Comparison of ENCODE assay signal across 24 cellular contexts in the genomic region with DNA sequence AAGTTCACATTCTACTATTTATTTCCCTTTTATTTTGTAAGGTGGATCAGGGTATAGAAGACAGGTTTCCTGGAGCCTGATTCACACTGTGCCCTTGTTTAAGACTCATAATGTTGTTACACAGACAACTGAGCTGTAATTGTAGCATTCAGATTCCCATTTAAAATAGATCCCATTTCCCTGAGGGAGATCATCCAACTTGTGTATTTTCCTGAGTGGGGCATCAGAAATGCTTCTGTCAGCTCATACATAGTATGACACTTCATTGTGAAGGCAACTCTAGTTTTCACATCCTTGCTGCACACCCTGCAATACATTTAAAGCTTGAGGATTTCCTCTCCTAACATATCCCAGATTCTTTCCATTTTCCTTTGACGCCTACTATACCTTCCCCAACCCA.
A peak's percentile ranks its signal among the peaks of the same experiment; 100 is the strongest.
DNase-seq lines count a peak whose midpoint lies in the region; ATAC-seq, FAIRE-seq and TF ChIP-seq lines count a peak whose summit lies in the region.
"Had no signal": no experiment of that assay in that cellular context is flagged by ENCODE, and none has a peak within 500 bp of the region (broad histone marks: within the 10 kb centered on the region; RNA-seq: fewer than 3 reads in every experiment).

No MANE protein-coding gene starts in this region.

- CTCF ChIA-PET in HEK293T (lab: Yijun Ruan, JAX) = no interaction called here

- H3K27me3 Mint-ChIP-seq in neural progenitor cell (ENCODE audit: insufficient read depth, low read depth) = peaks cover 4% of the 10 kb centered on the region
- no peaks in the 10 kb centered on the region for H3K27me3 Mint-ChIP-seq in GM23338 (ENCODE audit: insufficient read depth, low read depth, poor library complexity)
- H3K27me3 Mint-ChIP-seq: CD4-positive, alpha-beta memory T cell; CD4-positive, CD25-positive, alpha-beta regulatory T cell; CD8-positive, alpha-beta memory T cell had no signal

- H3K9me3 Mint-ChIP-seq in neural progenitor cell = peaks cover 27% of the 10 kb centered on the region
- H3K9me3 Mint-ChIP-seq in GM23338 = peaks cover 15% of the 10 kb centered on the region; the same call in 2 of the 3 replicates

- H3K27ac ChIP-seq in SJCRH30 = peak overlapping the region; percentile 9; the same call in 1 of the 2 replicates
- H3K27ac ChIP-seq in neural progenitor cell = no peak overlapping the region
- no peak overlapping the region for H3K27ac ChIP-seq in GM23338 (ENCODE audit: low read depth)
- H3K27ac ChIP-seq: BLaER1 had no signal

- TF ChIP-seq CTCF in D721Med (IDR thresholded peaks at IDR 0.05; ENCODE audit: insufficient read depth, missing control alignments) (no peak), neural progenitor cell (IDR thresholded peaks at IDR 0.05) (no peak), GM23338 (conservative IDR thresholded peaks at IDR 0.05; ENCODE audit: low read depth in 2 of 2) (no peak)

- H3K36me3 ChIP-seq in SJCRH30 = no peaks in the 10 kb centered on the region
- no peaks in the 10 kb centered on the region for H3K36me3 ChIP-seq in neural progenitor cell
- H3K36me3 ChIP-seq in GM23338 (ENCODE audit: insufficient read depth) = no peaks in the 10 kb centered on the region
- H3K36me3 ChIP-seq: BE2C, BLaER1 had no signal

- H3K9me2 ChIP-seq in GM23338 (ENCODE audit: insufficient read depth) = peaks cover 10% of the 10 kb centered on the region

- no peaks in the 10 kb centered on the region for H3K27me3 ChIP-seq in SJCRH30
- H3K27me3 ChIP-seq in neural progenitor cell = peaks cover 46% of the 10 kb centered on the region
- H3K27me3 ChIP-seq in GM23338 (ENCODE audit: insufficient read depth) = no peaks in the 10 kb centered on the region
- H3K27me3 ChIP-seq: BE2C, BLaER1 had no signal

- H3K36me3 Mint-ChIP-seq in neural progenitor cell = peaks cover 12% of the 10 kb centered on the region
- H3K36me3 Mint-ChIP-seq in GM23338 (ENCODE audit: low read depth) = peaks cover 4% of the 10 kb centered on the region; the same call in 2 of the 3 replicates
- H3K36me3 Mint-ChIP-seq: CD14-positive monocyte; CD4-positive, alpha-beta memory T cell; CD4-positive, CD25-positive, alpha-beta regulatory T cell; CD8-positive, alpha-beta memory T cell had no signal

- peak; percentile 46 for FAIRE-seq in D721Med (lab: Jason Lieb, UNC)
- FAIRE-seq: A204.1, GM12891, GM19239 had no signal

- H3K4me1 ChIP-seq in SJCRH30 (peaks cover 30% of the 10 kb centered on the region), neural progenitor cell (peaks cover 14% of the 10 kb centered on the region), GM23338 (ENCODE audit: insufficient read depth) (no peaks in the 10 kb centered on the region)
- H3K4me1 ChIP-seq: BE2C, BLaER1 had no signal

- H4K20me1 ChIP-seq in neural progenitor cell (ENCODE audit: low read depth) (peaks cover 15% of the 10 kb centered on the region), GM23338 (replicated peaks; ENCODE audit: insufficient read depth) (no peaks in the 10 kb centered on the region)
- H4K20me1 ChIP-seq: BLaER1 had no signal

- H3K4me1 Mint-ChIP-seq in neural progenitor cell (peaks cover 34% of the 10 kb centered on the region), GM23338 (no peaks in the 10 kb centered on the region)
- H3K4me1 Mint-ChIP-seq: CD14-positive monocyte; CD4-positive, alpha-beta memory T cell; CD4-positive, CD25-positive, alpha-beta regulatory T cell; CD8-positive, alpha-beta memory T cell had no signal

- no peak overlapping the region for H2AFZ ChIP-seq in neural progenitor cell (replicated peaks)
- no peak overlapping the region for H2AFZ ChIP-seq in GM23338

- H3K4me3 ChIP-seq in SJCRH30 (no peak overlapping the region), neural progenitor cell (no peak overlapping the region), GM23338 (no peak overlapping the region)
- H3K4me3 ChIP-seq: BLaER1 had no signal

- no peaks in the 10 kb centered on the region; the same call in 1 of the 2 replicates for H3K9me3 ChIP-seq in SJCRH30 (replicated peaks)
- H3K9me3 ChIP-seq in neural progenitor cell (ENCODE audit: low read depth) = no peaks in the 10 kb centered on the region
- H3K9me3 ChIP-seq: BE2C, BLaER1 had no signal

- H3K4me3 Mint-ChIP-seq in neural progenitor cell = no peak overlapping the region
- no peak overlapping the region for H3K4me3 Mint-ChIP-seq in GM23338
- H3K4me3 Mint-ChIP-seq: CD14-positive monocyte; CD4-positive, alpha-beta memory T cell; CD4-positive, CD25-positive, alpha-beta regulatory T cell; CD8-positive, alpha-beta memory T cell had no signal

- POLR2A ChIA-PET in HEK293T (lab: Yijun Ruan, JAX) = no interaction called here

- H3K9ac ChIP-seq in neural progenitor cell = no peak overlapping the region
- H3K9ac ChIP-seq: BLaER1 had no signal

- no peak for ATAC-seq in GM23338

- H3K79me2 ChIP-seq in neural progenitor cell (ENCODE audit: low read depth) (no peaks in the 10 kb centered on the region), GM23338 (replicated peaks; ENCODE audit: insufficient read depth) (no peaks in the 10 kb centered on the region)

- H3K4me2 ChIP-seq in neural progenitor cell = no peak overlapping the region
- no peak overlapping the region for H3K4me2 ChIP-seq in GM23338
- H3K4me2 ChIP-seq: BLaER1 had no signal

- H3F3A ChIP-seq in neural progenitor cell (ENCODE audit: low read depth) = peaks cover 25% of the 10 kb centered on the region
- H3F3A ChIP-seq in GM23338 (replicated peaks; ENCODE audit: low read depth) = no peaks in the 10 kb centered on the region

- DNase-seq in D721Med (ENCODE audit: insufficient read length, low spot score) (no peak), SJCRH30 (no peak), neural progenitor cell (ENCODE audit: low spot score) (no peak), putamen (ENCODE audit: low spot score) (peak; percentile 4), HEK293T (ENCODE audit: extremely low spot score) (no peak), GM23338 (ENCODE audit: low spot score) (no peak)
- DNase-seq in stimulated activated CD4-positive, alpha-beta T cell treated with anti-CD3 and anti-CD28 coated beads, Interleukin-4, amount 100 ng/mL, for 24 hours = no peak
- DNase-seq: 8988T; ACHN; BE2C; C1 segment of cervical spinal cord; CD4-positive, alpha-beta memory T cell; CD4-positive, CD25-positive, alpha-beta regulatory T cell; CD8-positive, alpha-beta memory T cell; COR-L47; DMS53; DND-41; EL; GDM1 had no signal

- H3K27ac Mint-ChIP-seq in neural progenitor cell (peak overlapping the region; percentile 34), GM23338 (no peak overlapping the region)
- H3K27ac Mint-ChIP-seq: CD14-positive monocyte; CD4-positive, alpha-beta memory T cell; CD4-positive, CD25-positive, alpha-beta regulatory T cell; CD8-positive, alpha-beta memory T cell had no signal

TF ChIP-seq in HEK293T, 16 proteins besides CTCF, POLR2A, EP300 and RAD21:
- TF ChIP-seq HDGF (IDR thresholded peaks at IDR 0.05; ENCODE audit: borderline replicate concordance) (no peak), FOXA1 (IDR thresholded peaks at IDR 0.05) (no peak), NFRKB (IDR thresholded peaks at IDR 0.05) (no peak), ZNF384 (IDR thresholded peaks at IDR 0.05) (no peak), SP1 (IDR thresholded peaks at IDR 0.05) (no peak), FOXK2 (IDR thresholded peaks at IDR 0.05) (no peak), CTBP1 (IDR thresholded peaks at IDR 0.05; ENCODE audit: borderline replicate concordance) (no peak), ELF4 (IDR thresholded peaks at IDR 0.05) (no peak), L3MBTL2 (conservative IDR thresholded peaks at IDR 0.05) (no peak), ARNT (IDR thresholded peaks at IDR 0.05) (no peak), TARDBP (IDR thresholded peaks at IDR 0.05) (no peak), SUZ12 (IDR thresholded peaks at IDR 0.05) (no peak)
- TF ChIP-seq, protein P1, sequence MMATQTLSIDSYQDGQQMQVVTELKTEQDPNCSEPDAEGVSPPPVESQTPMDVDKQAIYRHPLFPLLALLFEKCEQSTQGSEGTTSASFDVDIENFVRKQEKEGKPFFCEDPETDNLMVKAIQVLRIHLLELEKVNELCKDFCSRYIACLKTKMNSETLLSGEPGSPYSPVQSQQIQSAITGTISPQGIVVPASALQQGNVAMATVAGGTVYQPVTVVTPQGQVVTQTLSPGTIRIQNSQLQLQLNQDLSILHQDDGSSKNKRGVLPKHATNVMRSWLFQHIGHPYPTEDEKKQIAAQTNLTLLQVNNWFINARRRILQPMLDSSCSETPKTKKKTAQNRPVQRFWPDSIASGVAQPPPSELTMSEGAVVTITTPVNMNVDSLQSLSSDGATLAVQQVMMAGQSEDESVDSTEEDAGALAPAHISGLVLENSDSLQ (IDR thresholded peaks at IDR 0.05) = no peak

TF ChIP-seq in GM23338, 12 proteins besides CTCF, POLR2A, EP300 and RAD21 (continues in another document):
- TF ChIP-seq CREB1 (CRISPR knock-in tag; IDR thresholded peaks at IDR 0.05; ENCODE audit: low read depth) (no peak), ZNF331 (CRISPR knock-in tag; IDR thresholded peaks at IDR 0.05; ENCODE audit: low read depth) (no peak), EZH2 (IDR thresholded peaks at IDR 0.05; ENCODE audit: low read depth, unreplicated experiment) (no peak), JUNB (IDR thresholded peaks at IDR 0.05; ENCODE audit: unreplicated experiment) (no peak), NANOG (IDR thresholded peaks at IDR 0.05; ENCODE audit: borderline replicate concordance) (no peak)
